In genomic region chr19:5068251-5069090, GRCh38 we compare ENCODE assay signal across 15 cellular contexts.
"Had no signal": no experiment of that assay in that cellular context is flagged by ENCODE, and none has a peak within 500 bp of the region (broad histone marks: within the 10 kb centered on the region; RNA-seq: fewer than 3 reads in every experiment).

No MANE protein-coding gene starts in this region.

- H3K4me3 ChIP-seq: dorsolateral prefrontal cortex, esophagus squamous epithelium, heart left ventricle, left lung, ovary, tibial artery had no signal

- H3K9me3 ChIP-seq: esophagus squamous epithelium, heart left ventricle, left lung, ovary, tibial artery had no signal

- H3K27ac ChIP-seq: brain microvascular endothelial cell, dorsolateral prefrontal cortex, esophagus squamous epithelium, foreskin keratinocyte, heart left ventricle, left lung, ovary, tibial artery had no signal

- ATAC-seq: foreskin keratinocyte; left lung; stimulated activated effector memory CD8-positive, alpha-beta T cell treated with anti-CD3 and anti-CD28 coated beads, Interleukin-12 subunit alpha, Interleukin-12 subunit beta, amount 100 ng/mL, for 72 hours; T-helper 17 cell had no signal

- H3K27me3 ChIP-seq: brain microvascular endothelial cell, dorsolateral prefrontal cortex, esophagus squamous epithelium, foreskin keratinocyte, heart left ventricle, left lung, ovary, tibial artery had no signal

- H3K9me3 Mint-ChIP-seq: stimulated activated effector memory CD8-positive, alpha-beta T cell treated with anti-CD3 and anti-CD28 coated beads, Interleukin-12 subunit alpha, Interleukin-12 subunit beta, amount 100 ng/mL, for 72 hours had no signal

- H3K36me3 ChIP-seq: ovary had no signal

- H3K4me3 Mint-ChIP-seq: stimulated activated effector memory CD8-positive, alpha-beta T cell treated with anti-CD3 and anti-CD28 coated beads, Interleukin-12 subunit alpha, Interleukin-12 subunit beta, amount 100 ng/mL, for 72 hours; T-helper 17 cell had no signal

- H3K27me3 Mint-ChIP-seq: T-helper 17 cell had no signal

- H3K4me1 ChIP-seq: esophagus squamous epithelium, foreskin keratinocyte, left lung, tibial artery had no signal

- H3K27ac Mint-ChIP-seq: stimulated activated effector memory CD8-positive, alpha-beta T cell treated with anti-CD3 and anti-CD28 coated beads, Interleukin-12 subunit alpha, Interleukin-12 subunit beta, amount 100 ng/mL, for 72 hours; T-helper 17 cell had no signal

- DNase-seq: activated CD4-positive, alpha-beta T cell treated with anti-CD3 and anti-CD28 coated beads, Interleukin-2, amount 50 U/mL, for 1 hour; activated naive CD4-positive, alpha-beta T cell treated with anti-CD3 and anti-CD28 coated beads, Interleukin-2, amount 50 U/mL, for 16 hours; activated T-cell treated with anti-CD3 and anti-CD28 coated beads, Interleukin-2, amount 50 U/mL, for 1 hour; brain microvascular endothelial cell; dorsolateral prefrontal cortex; esophagus squamous epithelium; foreskin keratinocyte; heart left ventricle; left lung; mesenchymal stem cell; ovary; retina; T-helper 17 cell; tibial artery had no signal
